In the genomic region with DNA sequence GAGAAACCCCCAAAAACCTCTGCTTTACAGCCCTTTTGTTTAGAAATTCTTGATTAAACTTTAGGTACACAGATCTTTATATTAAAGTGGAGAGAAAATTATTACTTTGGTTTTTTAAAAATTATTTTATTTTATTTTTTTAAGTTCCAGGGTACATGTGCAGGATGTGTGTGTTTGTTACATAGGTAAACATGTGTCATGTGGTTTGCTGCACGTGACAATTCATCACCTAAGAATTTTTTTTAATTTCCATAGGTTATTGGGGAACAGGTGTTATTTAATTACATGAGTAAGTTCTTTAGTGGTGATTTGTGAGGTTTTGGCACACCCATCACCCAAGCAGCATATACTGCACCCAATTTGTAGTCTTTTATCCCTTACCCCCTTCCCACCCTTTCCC, we compare ENCODE assay signal across 11 cellular contexts.
"Had no signal": no experiment of that assay in that cellular context is flagged by ENCODE, and none has a peak within 500 bp of the region (broad histone marks: within the 10 kb centered on the region; RNA-seq: fewer than 3 reads in every experiment).

No MANE protein-coding gene starts in this region.

- H3K4me1 ChIP-seq: HAP-1 had no signal

- H3K27ac ChIP-seq: GM23248 had no signal

- H3K36me3 ChIP-seq: HAP-1 had no signal

- H3K9me3 ChIP-seq: HAP-1 had no signal

- H3K9ac ChIP-seq: GM23248 had no signal

- H2AFZ ChIP-seq: GM23248, GM23338 had no signal

- H3K4me3 ChIP-seq: GM23248, GM23338, HAP-1 had no signal

- DNase-seq: GM23248, GOT3, H7, H9, HCEC 1CT, HFFc6 had no signal

- FAIRE-seq: H1, H54 had no signal

- H3K4me2 ChIP-seq: GM23338 had no signal

- ATAC-seq: GM23338, HCT116 had no signal
